28 cellular contexts compared by ENCODE assay signal in genomic region chr18:51568151-51568550, GRCh38.
"Had no signal": no experiment of that assay in that cellular context is flagged by ENCODE, and none has a peak within 500 bp of the region (broad histone marks: within the 10 kb centered on the region; RNA-seq: fewer than 3 reads in every experiment).

No MANE protein-coding gene starts in this region.

- DNase-seq: activated B cell treated with CpG ODN at 0.5 μM for 24 hours; activated CD4-positive, alpha-beta memory T cell treated with anti-CD3 and anti-CD28 coated beads for 36 hours; activated CD4-positive, alpha-beta T cell treated with anti-CD3 and anti-CD28 coated beads for 4 hours; activated CD4-positive, alpha-beta T cell treated with anti-CD3 and anti-CD28 coated beads, Interleukin-2, amount 10 ng/mL, durations not matched to agents 24 days and 14 days; activated CD4-positive, alpha-beta T cell treated with anti-CD3 and anti-CD28 coated beads, Interleukin-2, amount 50 U/mL, for 1 hour; activated CD4-positive, alpha-beta T cell treated with anti-CD3 and anti-CD28 coated beads, Interleukin-2, amount 50 U/mL, for 4 hours; activated CD4-positive, CD25-positive, alpha-beta regulatory T cell treated with anti-CD3 and anti-CD28 coated beads, Interleukin-2, amount 50 U/mL, for 72 hours; activated CD8-positive, alpha-beta memory T cell treated with anti-CD3 and anti-CD28 coated beads, Interleukin-2, amount 50 U/mL, for 4 hours; activated CD8-positive, alpha-beta T cell treated with anti-CD3 and anti-CD28 coated beads for 36 hours; activated effector memory CD4-positive, alpha-beta T cell treated with anti-CD3 and anti-CD28 coated beads, Interleukin-2, amount 50 U/mL, for 16 hours; activated gamma-delta T cell treated with Interleukin-2 at 50 U/mL for 16 hours; activated naive CD4-positive, alpha-beta T cell; activated naive CD4-positive, alpha-beta T cell treated with anti-CD3 and anti-CD28 coated beads for 36 hours; activated naive CD4-positive, alpha-beta T cell treated with anti-CD3 and anti-CD28 coated beads, Interleukin-2, amount 50 U/mL, for 16 hours; activated naive CD8-positive, alpha-beta T cell treated with anti-CD3 and anti-CD28 coated beads for 36 hours; activated T-cell treated with anti-CD3 and anti-CD28 coated beads for 4 hours; activated T-cell treated with anti-CD3 and anti-CD28 coated beads, Interleukin-2, amount 50 U/mL, for 1 hour; activated T-cell treated with anti-CD3 and anti-CD28 coated beads, Interleukin-2, amount 50 U/mL, for 4 hours; activated T-cell treated with anti-CD3 and anti-CD28 coated beads, Interleukin-2, amount 50 U/mL, for 72 hours; adrenal gland; amniotic stem cell; aorta; body of pancreas; brain microvascular endothelial cell; central memory CD4-positive, alpha-beta T cell; T-helper 2 cell; T-helper 9 cell had no signal

- H3K9me3 ChIP-seq: adrenal gland, body of pancreas, breast epithelium had no signal

- H3K36me3 ChIP-seq: adrenal gland, brain microvascular endothelial cell, breast epithelium had no signal

- H3K27me3 ChIP-seq: adrenal gland, body of pancreas, brain microvascular endothelial cell, breast epithelium had no signal

- H3K27ac ChIP-seq: adrenal gland, body of pancreas, brain microvascular endothelial cell, breast epithelium had no signal

- H3K4me1 ChIP-seq: adrenal gland, body of pancreas, breast epithelium had no signal

- H3K4me3 ChIP-seq: adrenal gland, body of pancreas, breast epithelium had no signal
